Comparison of ENCODE assay signal across 7 cellular contexts in genomic region chr3:195204360-195205166, GRCh38.
A peak's percentile ranks its signal among the peaks of the same experiment; 100 is the strongest.
DNase-seq lines count a peak whose midpoint lies in the region; ATAC-seq, FAIRE-seq and TF ChIP-seq lines count a peak whose summit lies in the region.

No MANE protein-coding gene starts in this region.

- peak in 6 of 8 donors; percentile 16 to 35 (median 24) for ATAC-seq in heart right ventricle
- peak; percentile 56 to 66 for ATAC-seq in stimulated activated naive B cell treated with anti-CD40 and anti-IgM and Interleukin-4, amounts not matched to agents 10 μg/mL and 1 μg/mL and 100 μg/mL, for 72 hours (replicated peaks)
- ATAC-seq in GM21447 (IDR thresholded peaks at IDR 0.05; ENCODE audit: unreplicated experiment): no peak

- TF ChIP-seq CTCF in HFFc6 (IDR thresholded peaks at IDR 0.05): no peak
- TF ChIP-seq CTCF in heart right ventricle (IDR thresholded peaks at IDR 0.05): no peak

- intact Hi-C loops in heart right ventricle (cut with DNase I): loop anchor here in 1 of 10 donors (10.0 kb wide), 1 partner anchor 50 kb away; no protein-coding TSS in a partner anchor

- H3K36me3 ChIP-seq in heart right ventricle: no peaks in the 10 kb centered on the region

- H3K4me3 ChIP-seq in heart right ventricle: no peak overlapping the region

- 48 to 61% methylated on average over 13 of the region's 13 CpGs for WGBS in heart right ventricle, 2 donors

- peak overlapping the region; percentile 28; the same call in 1 of the 2 replicates for H3K4me3 Mint-ChIP-seq in HFFc6
- peak overlapping the region; percentile 10 to 56 for H3K4me3 Mint-ChIP-seq in stimulated activated naive B cell treated with anti-CD40 and anti-IgM and Interleukin-4, amounts not matched to agents 10 μg/mL and 1 μg/mL and 100 μg/mL, for 72 hours

- H3K27me3 Mint-ChIP-seq in HFFc6 (ENCODE audit: insufficient read depth): 0 out of 2 replicates have a peak, but pooled peaks cover 3% of the 10 kb centered on the region
- H3K27me3 Mint-ChIP-seq in stimulated activated naive B cell treated with anti-CD40 and anti-IgM and Interleukin-4, amounts not matched to agents 10 μg/mL and 1 μg/mL and 100 μg/mL, for 72 hours: no peaks in the 10 kb centered on the region

- H3K9me3 Mint-ChIP-seq in HFFc6: no peaks in the 10 kb centered on the region
- H3K9me3 Mint-ChIP-seq in stimulated activated naive B cell treated with anti-CD40 and anti-IgM and Interleukin-4, amounts not matched to agents 10 μg/mL and 1 μg/mL and 100 μg/mL, for 72 hours: no peaks in the 10 kb centered on the region

- DNase-seq in HFFc6: peak; percentile 30
- peak; percentile 63 for DNase-seq in OCI-M1 (lab: John Stamatoyannopoulos, UW)
- no peak for DNase-seq in heart right ventricle
- peak; percentile 30 for DNase-seq in stimulated activated naive B cell treated with anti-CD40 and anti-IgM and Interleukin-4, amounts not matched to agents 10 μg/mL and 1 μg/mL and 100 μg/mL, for 72 hours
- no peak for DNase-seq in GM12892 (ENCODE audit: insufficient read length)
- DNase-seq in amniotic stem cell (lab: John Stamatoyannopoulos, UW): no peak

- peak overlapping the region in 4 of 10 donors; percentile 11 to 64 (median 50) for H3K27ac ChIP-seq in heart right ventricle

- H3K27ac Mint-ChIP-seq in HFFc6: peak overlapping the region; percentile 85
- H3K27ac Mint-ChIP-seq in stimulated activated naive B cell treated with anti-CD40 and anti-IgM and Interleukin-4, amounts not matched to agents 10 μg/mL and 1 μg/mL and 100 μg/mL, for 72 hours: peak overlapping the region; percentile 38

- no peaks in the 10 kb centered on the region for H3K27me3 ChIP-seq in heart right ventricle

- peaks cover 15 to 47% (median 34%) of the 10 kb centered on the region in 9 donors for H3K4me1 ChIP-seq in heart right ventricle

- H3K4me1 Mint-ChIP-seq in HFFc6 (ENCODE audit: low read depth): peaks cover 60% of the 10 kb centered on the region
- H3K4me1 Mint-ChIP-seq in stimulated activated naive B cell treated with anti-CD40 and anti-IgM and Interleukin-4, amounts not matched to agents 10 μg/mL and 1 μg/mL and 100 μg/mL, for 72 hours: peaks cover 22 to 40% of the 10 kb centered on the region in 2 donors

- H3K36me3 Mint-ChIP-seq in HFFc6 (ENCODE audit: low read depth): peaks cover 8% of the 10 kb centered on the region
- peaks cover 0 to 21% of the 10 kb centered on the region in 2 donors for H3K36me3 Mint-ChIP-seq in stimulated activated naive B cell treated with anti-CD40 and anti-IgM and Interleukin-4, amounts not matched to agents 10 μg/mL and 1 μg/mL and 100 μg/mL, for 72 hours

- no peaks in the 10 kb centered on the region for H3K9me3 ChIP-seq in heart right ventricle

- no peak for FAIRE-seq in GM12892 (lab: Jason Lieb, UNC)

- TF ChIP-seq POLR2A in GM12892 (IDR thresholded peaks at IDR 0.05; ENCODE audit: low read depth, low read length): no peak

Comparison
In these comparisons a context has a peak if more than half of its experiments do, and no peak if none do; other contexts are left out.
1. DNase-seq: peak in HFFc6 (single experiment), OCI-M1 (single experiment) and stimulated activated naive B cell treated with anti-CD40 and anti-IgM and Interleukin-4, amounts not matched to agents 10 μg/mL and 1 μg/mL and 100 μg/mL, for 72 hours (single experiment); none in heart right ventricle (0 of 2), GM12892 (single experiment) and amniotic stem cell (single experiment).